26 cellular contexts compared by ENCODE assay signal in the genomic region with DNA sequence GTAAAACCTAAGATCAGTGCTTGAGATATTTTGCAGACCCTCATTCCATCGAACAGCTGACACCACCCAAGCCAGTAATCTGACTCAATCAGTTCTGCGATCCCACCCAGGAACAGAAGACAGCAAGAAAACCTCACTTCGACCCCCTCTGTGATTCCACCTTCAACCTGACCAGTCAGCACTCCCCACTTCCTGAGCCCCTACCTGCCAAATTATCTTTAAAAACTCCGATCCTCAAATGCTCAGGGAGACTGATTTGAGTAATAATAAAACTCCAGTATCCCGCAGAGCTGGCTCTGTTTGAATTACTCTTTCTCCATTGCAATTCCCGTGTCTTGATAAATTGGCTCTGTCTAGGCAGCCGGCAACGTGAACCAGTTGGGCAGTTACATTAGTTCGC. TPM values are rescaled to one million over a fixed set of nuclear protein-coding genes. Genes with fewer than 3 reads are reported as not detected.
DNase-seq lines count a peak whose midpoint lies in the region; ATAC-seq and TF ChIP-seq lines count a peak whose summit lies in the region.
"Had no signal": no experiment of that assay in that cellular context is flagged by ENCODE, and none has a peak within 500 bp of the region (broad histone marks: within the 10 kb centered on the region; RNA-seq: fewer than 3 reads in every experiment).

No MANE protein-coding gene starts in this region.

- H3K9me3 ChIP-seq in iPS-20b (ENCODE audit: insufficient read depth, low read depth, low read length) = no peaks in the 10 kb centered on the region
- H3K9me3 ChIP-seq in uterus = no peaks in the 10 kb centered on the region
- H3K9me3 ChIP-seq: BLaER1, SK-N-SH had no signal

- peak overlapping the region; percentile 40 for H3K27ac Mint-ChIP-seq in WTC11
- no peak overlapping the region for H3K27ac Mint-ChIP-seq in effector memory CD8-positive, alpha-beta T cell
- H3K27ac Mint-ChIP-seq: CD4-positive, alpha-beta memory T cell had no signal

- 0 out of 2 replicates have a peak overlapping the region, but pooled peaks have one; percentile 24 for H3K4me3 ChIP-seq in iPS-20b (ENCODE audit: low read length)
- H3K4me3 ChIP-seq in uterus = no peak overlapping the region
- H3K4me3 ChIP-seq: BLaER1, GM12878 had no signal

- no peak for TF ChIP-seq CTCF in WTC11 (IDR thresholded peaks at IDR 0.05)
- TF ChIP-seq CTCF in uterus (IDR thresholded peaks at IDR 0.05) = no peak

- ATAC-seq in WTC11 = peak; percentile 66
- ATAC-seq in GM18858 (IDR thresholded peaks at IDR 0.05; ENCODE audit: unreplicated experiment) = no peak
- no peak for ATAC-seq in GM18870 (IDR thresholded peaks at IDR 0.05; ENCODE audit: unreplicated experiment)
- ATAC-seq in effector memory CD8-positive, alpha-beta T cell (replicated peaks) = no peak
- ATAC-seq: GM12878, PC-3 had no signal

- CTCF ChIA-PET in WTC11 (lab: Charles Lee) = interaction anchor here (1.3 to 1.9 kb wide), 2 partner anchors 22 to 40 kb away, joined by 3 to 7 read pairs; a partner anchor contains a TSS

- peak overlapping the region; percentile 1; the same call in 1 of the 2 replicates for H3K4me3 Mint-ChIP-seq in WTC11
- no peak overlapping the region for H3K4me3 Mint-ChIP-seq in effector memory CD8-positive, alpha-beta T cell
- H3K4me3 Mint-ChIP-seq: CD4-positive, alpha-beta memory T cell had no signal

- H3K27ac ChIP-seq in iPS-20b (ENCODE audit: low read length) = no peak overlapping the region
- H3K27ac ChIP-seq in uterus = peak overlapping the region; percentile 69 to 76
- H3K27ac ChIP-seq: BLaER1 had no signal

- peaks cover 11% of the 10 kb centered on the region for H3K9me3 Mint-ChIP-seq in WTC11
- no peaks in the 10 kb centered on the region for H3K9me3 Mint-ChIP-seq in effector memory CD8-positive, alpha-beta T cell

- H3K27me3 Mint-ChIP-seq in WTC11 (ENCODE audit: low read depth) = no peaks in the 10 kb centered on the region
- peaks cover 19 to 23% of the 10 kb centered on the region in 2 donors for H3K27me3 Mint-ChIP-seq in effector memory CD8-positive, alpha-beta T cell

- intact Hi-C loops in uterus (cut with DNase I; ENCODE audit: low total_unique reads) = no loop called here

- peaks cover 44% of the 10 kb centered on the region for H3K4me1 Mint-ChIP-seq in WTC11
- H3K4me1 Mint-ChIP-seq in effector memory CD8-positive, alpha-beta T cell (ENCODE audit: low read depth in 2 of 2) = no peaks in the 10 kb centered on the region
- H3K4me1 Mint-ChIP-seq: CD4-positive, alpha-beta memory T cell had no signal

- DNase-seq in ELF-1 (ENCODE audit: low read depth, low spot score) (peak; percentile 27), WTC11 (ENCODE audit: low spot score) (peak; percentile 30), uterus (no peak)
- DNase-seq in effector memory CD8-positive, alpha-beta T cell = no peak
- DNase-seq: CD4-positive, alpha-beta memory T cell; COR-L47; GDM1; KBM-7; MV-4-11; NCI-H1105; NCI-H1436 treated with DMSO at 0.1 percent for 48 hours; NCI-H2029; NCI-H446; NCI-H524 treated with DMSO at 0.1 percent for 48 hours; NCI-H774; NK-92 treated with Interleukin-12 subunit alpha and Interleukin-12 subunit beta, amount 100 ng/mL, for 24 hours; PC-3; SK-N-SH; SW 1271 had no signal

- no peak overlapping the region for H3K9ac ChIP-seq in iPS-20b (ENCODE audit: low read depth, low read length)
- H3K9ac ChIP-seq: BLaER1, SK-N-SH had no signal

- H3K36me3 Mint-ChIP-seq in WTC11 = peaks cover 2% of the 10 kb centered on the region; the same call in 1 of the 2 replicates
- H3K36me3 Mint-ChIP-seq in effector memory CD8-positive, alpha-beta T cell (ENCODE audit: insufficient read depth) = no peaks in the 10 kb centered on the region
- H3K36me3 Mint-ChIP-seq: CD4-positive, alpha-beta memory T cell had no signal

- no peak for TF ChIP-seq POLR2A in uterus (IDR thresholded peaks at IDR 0.05)

- peaks cover 16% of the 10 kb centered on the region; the same call in 1 of the 2 replicates for H3K4me1 ChIP-seq in iPS-20b (ENCODE audit: insufficient read depth, low read length)
- H3K4me1 ChIP-seq in uterus = no peaks in the 10 kb centered on the region
- H3K4me1 ChIP-seq: BLaER1 had no signal

- H3K36me3 ChIP-seq in iPS-20b (ENCODE audit: insufficient read depth, low read depth, low read length) (no peaks in the 10 kb centered on the region), uterus (no peaks in the 10 kb centered on the region)
- H3K36me3 ChIP-seq: BLaER1 had no signal

- POLR2A ChIA-PET in WTC11 (lab: Charles Lee) = no interaction called here

- no peaks in the 10 kb centered on the region for H3K27me3 ChIP-seq in iPS-20b (ENCODE audit: insufficient read depth, low read length)
- no peaks in the 10 kb centered on the region for H3K27me3 ChIP-seq in uterus
- H3K27me3 ChIP-seq: BLaER1 had no signal

TF ChIP-seq in WTC11, 78 proteins besides CTCF, POLR2A, EP300 and RAD21:
- TF ChIP-seq, protein P1, sequence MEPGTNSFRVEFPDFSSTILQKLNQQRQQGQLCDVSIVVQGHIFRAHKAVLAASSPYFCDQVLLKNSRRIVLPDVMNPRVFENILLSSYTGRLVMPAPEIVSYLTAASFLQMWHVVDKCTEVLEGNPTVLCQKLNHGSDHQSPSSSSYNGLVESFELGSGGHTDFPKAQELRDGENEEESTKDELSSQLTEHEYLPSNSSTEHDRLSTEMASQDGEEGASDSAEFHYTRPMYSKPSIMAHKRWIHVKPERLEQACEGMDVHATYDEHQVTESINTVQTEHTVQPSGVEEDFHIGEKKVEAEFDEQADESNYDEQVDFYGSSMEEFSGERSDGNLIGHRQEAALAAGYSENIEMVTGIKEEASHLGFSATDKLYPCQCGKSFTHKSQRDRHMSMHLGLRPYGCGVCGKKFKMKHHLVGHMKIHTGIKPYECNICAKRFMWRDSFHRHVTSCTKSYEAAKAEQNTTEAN (CRISPR knock-in tag; IDR thresholded peaks at IDR 0.05) = no peak

RNA-seq across cellular contexts. Expression of a gene that starts 25.7 kb away (rescaled TPM):
- total RNA-seq in WTC11 (2021) (not detected in 3 replicates), uterus (under 1 TPM in 2 of 4 donors, not detected in 2; 0.07 to 0.58 TPM)
- total RNA-seq: CD4-positive, alpha-beta memory T cell; HT-29; LHCN-M2; PC-3 had no signal

RNA-seq across cellular contexts. Expression of a gene that starts 40.0 kb away (rescaled TPM):
- total RNA-seq in WTC11 (2021) (4.4 to 5.9 TPM (median 5.7 TPM) in 3 replicates), uterus (100 to 1,000 TPM in 1 of 4 donors, 10 to 100 TPM in 3; 15.1 to 200 (median 38.6) TPM)
- total RNA-seq: CD4-positive, alpha-beta memory T cell had no signal

Comparison
In these comparisons a context has a peak if more than half of its experiments do, and no peak if none do; other contexts are left out.
1. DNase-seq: peak in ELF-1 (single experiment) and WTC11 (single experiment); none in uterus (0 of 2) and effector memory CD8-positive, alpha-beta T cell (0 of 3).